Comparison of ENCODE assay signal across 18 cellular contexts in genomic region chr16:56980792-56981724, GRCh38. TPM values are rescaled to one million over a fixed set of nuclear protein-coding genes. Genes with fewer than 3 reads are reported as not detected.
DNase-seq lines count a peak whose midpoint lies in the region; ATAC-seq and TF ChIP-seq lines count a peak whose summit lies in the region.
"Had no signal": no experiment of that assay in that cellular context is flagged by ENCODE, and none has a peak within 500 bp of the region (broad histone marks: within the 10 kb centered on the region; RNA-seq: fewer than 3 reads in every experiment).

No MANE protein-coding gene starts in this region.

- H3K4me3 Mint-ChIP-seq in GM23338 (no peak overlapping the region), neural progenitor cell (no peak overlapping the region)
- H3K4me3 Mint-ChIP-seq: H9 had no signal

- 78% methylated on average over 16 of the region's 16 CpGs for WGBS in right cardiac atrium

- H3K9ac ChIP-seq in neural progenitor cell = no peak overlapping the region

- 0 out of 4 replicates have a peak, but pooled peaks of 1 of the 2 experiments have one; percentile 13 for TF ChIP-seq CTCF in GM23338 (conservative IDR thresholded peaks at IDR 0.05; ENCODE audit: low read depth in 2 of 2)
- no peak for TF ChIP-seq CTCF in neural progenitor cell (IDR thresholded peaks at IDR 0.05)
- no peak for TF ChIP-seq CTCF in WERI-Rb-1 (IDR thresholded peaks at IDR 0.05; ENCODE audit: low read depth, low read length)

- H3K4me1 ChIP-seq in GM23338 (ENCODE audit: insufficient read depth) (no peaks in the 10 kb centered on the region), neural progenitor cell (peaks cover 12% of the 10 kb centered on the region), right cardiac atrium (ENCODE audit: control insufficient read depth, insufficient read depth, low read length) (no peaks in the 10 kb centered on the region)

- no peaks in the 10 kb centered on the region for H3K27me3 ChIP-seq in GM23338 (ENCODE audit: insufficient read depth)
- H3K27me3 ChIP-seq in neural progenitor cell = no peaks in the 10 kb centered on the region
- H3K27me3 ChIP-seq in right cardiac atrium (ENCODE audit: control insufficient read depth, insufficient read depth) = no peaks in the 10 kb centered on the region
- no peaks in the 10 kb centered on the region for H3K27me3 ChIP-seq in WERI-Rb-1 (ENCODE audit: insufficient read depth, low read depth, severe bottlenecking)

- H3K79me2 ChIP-seq in GM23338 (replicated peaks; ENCODE audit: insufficient read depth) (no peaks in the 10 kb centered on the region), neural progenitor cell (ENCODE audit: low read depth) (no peaks in the 10 kb centered on the region)

- H3K36me3 ChIP-seq in GM23338 (ENCODE audit: insufficient read depth) (no peaks in the 10 kb centered on the region), neural progenitor cell (no peaks in the 10 kb centered on the region), WERI-Rb-1 (no peaks in the 10 kb centered on the region)

- H3K9me3 Mint-ChIP-seq in GM23338 = no peaks in the 10 kb centered on the region; the same call in 2 of the 3 replicates
- peaks cover 2% of the 10 kb centered on the region for H3K9me3 Mint-ChIP-seq in neural progenitor cell
- H3K9me3 Mint-ChIP-seq: H9 had no signal

- 0 out of 2 replicates have a peak overlapping the region, but pooled peaks have one; percentile 11 for H3K27ac Mint-ChIP-seq in GM23338
- H3K27ac Mint-ChIP-seq in neural progenitor cell = no peak overlapping the region
- H3K27ac Mint-ChIP-seq: H9 had no signal

- H3K9me3 ChIP-seq in neural progenitor cell (ENCODE audit: low read depth) (no peaks in the 10 kb centered on the region), right cardiac atrium (ENCODE audit: control insufficient read depth, low read length) (no peaks in the 10 kb centered on the region), WERI-Rb-1 (ENCODE audit: severe bottlenecking) (no peaks in the 10 kb centered on the region)

- DNase-seq in NCI-H2171 treated with DMSO at 0.1 percent for 48 hours (lab: John Stamatoyannopoulos, UW) (peak; percentile 10), NCI-H2171 (lab: John Stamatoyannopoulos, UW) (no peak), GM23338 (ENCODE audit: low spot score) (no peak), OCI-M1 (lab: John Stamatoyannopoulos, UW) (peak; percentile 67), neural progenitor cell (ENCODE audit: low spot score) (peak; percentile 22), right cardiac atrium (no peak), germinal center (ENCODE audit: low spot score) (no peak), WERI-Rb-1 (no peak)
- DNase-seq: 8988T; activated CD8-positive, alpha-beta memory T cell treated with anti-CD3 and anti-CD28 coated beads for 24 hours; anterior cingulate cortex; DMS79; H9; NCI-H526 treated with DMSO at 0.1 percent for 48 hours; stimulated activated naive CD4-positive, alpha-beta T cell treated with Interleukin-2 at 50 U/mL for 16 hours had no signal

- ATAC-seq in GM23338 (peak; percentile 33; the same call in 2 of the 3 replicates), right cardiac atrium (no peak)
- ATAC-seq: SK-N-SH treated with all-trans-retinoic acid at 6 μM for 48 hours had no signal

- H3K4me2 ChIP-seq in GM23338 (no peak overlapping the region), neural progenitor cell (peak overlapping the region; percentile 45)

- no peaks in the 10 kb centered on the region for H3K9me2 ChIP-seq in GM23338 (ENCODE audit: insufficient read depth)

- no peaks in the 10 kb centered on the region for H4K20me1 ChIP-seq in GM23338 (replicated peaks; ENCODE audit: insufficient read depth)
- no peaks in the 10 kb centered on the region for H4K20me1 ChIP-seq in neural progenitor cell (ENCODE audit: low read depth)

- H3F3A ChIP-seq in GM23338 (replicated peaks; ENCODE audit: low read depth) (no peaks in the 10 kb centered on the region), neural progenitor cell (ENCODE audit: low read depth) (peaks cover 14% of the 10 kb centered on the region)

- no peak overlapping the region for H3K27ac ChIP-seq in GM23338 (ENCODE audit: low read depth)
- H3K27ac ChIP-seq in neural progenitor cell = peak overlapping the region; percentile 60
- H3K27ac ChIP-seq in right cardiac atrium (ENCODE audit: low read length) = no peak overlapping the region
- no peak overlapping the region for H3K27ac ChIP-seq in WERI-Rb-1
- H3K27ac ChIP-seq: HL-60 had no signal

- H3K4me3 ChIP-seq in GM23338 (no peak overlapping the region), neural progenitor cell (no peak overlapping the region), right cardiac atrium (ENCODE audit: low read length) (no peak overlapping the region), WERI-Rb-1 (ENCODE audit: low read depth, low read length) (no peak overlapping the region)

- intact Hi-C loops in right cardiac atrium (cut with DNase I) = no loop called here

- no peaks in the 10 kb centered on the region for H3K36me3 Mint-ChIP-seq in GM23338 (ENCODE audit: low read depth)
- no peaks in the 10 kb centered on the region for H3K36me3 Mint-ChIP-seq in neural progenitor cell

- peaks cover 6% of the 10 kb centered on the region for H3K27me3 Mint-ChIP-seq in GM23338 (ENCODE audit: insufficient read depth, low read depth, poor library complexity)
- H3K27me3 Mint-ChIP-seq in neural progenitor cell (ENCODE audit: insufficient read depth, low read depth) = peaks cover 16% of the 10 kb centered on the region

- H3K4me1 Mint-ChIP-seq in GM23338 = peaks cover 9% of the 10 kb centered on the region
- peaks cover 7% of the 10 kb centered on the region for H3K4me1 Mint-ChIP-seq in neural progenitor cell

- H2AFZ ChIP-seq in GM23338 (peak overlapping the region; percentile 63; the same call in 1 of the 2 replicates), neural progenitor cell (replicated peaks) (peak overlapping the region; percentile 85)

TF ChIP-seq in GM23338, 12 proteins besides CTCF, POLR2A, EP300 and RAD21:
- no peak for TF ChIP-seq EZH2phosphoT487 (IDR thresholded peaks at IDR 0.05; ENCODE audit: unreplicated experiment)

RNA-seq across cellular contexts. Expression of gene NLRC5, which starts 8.3 kb away (rescaled TPM):
- 3.9 and 8.1 TPM in 2 replicates for total RNA-seq in GM23338 (2014; rRNA removed; shearing (Covaris generic))
- 1.4 and 2.3 TPM in 2 replicates for polyA plus RNA-seq in GM23338 (2016; fragmentation: Nextera tagmentation; extraction: Ambion mirVana)
- not detected in 2 replicates for total RNA-seq in neural progenitor cell (ENCODE audit: low replicate concordance)
- 10 to 100 TPM in 2 of 4 donors, 1 to 10 TPM in 2; 7.9 to 25.0 (median 13.1) TPM for total RNA-seq in right cardiac atrium
- polyA plus RNA-seq in right cardiac atrium = 8.2 TPM

RNA-seq across cellular contexts. Expression of gene CETP, which starts 19.3 kb away (rescaled TPM):
- not detected in 2 replicates for total RNA-seq in GM23338 (2014; rRNA removed; shearing (Covaris generic))
- polyA plus RNA-seq in GM23338 (2016; fragmentation: Nextera tagmentation; extraction: Ambion mirVana) (0.12 TPM in 1 of 2 replicates, not detected in the other), right cardiac atrium (0.34 TPM)
- total RNA-seq in neural progenitor cell (ENCODE audit: low replicate concordance) (0.28 TPM in 1 of 2 replicates, not detected in the other), right cardiac atrium (under 1 TPM in 2 of 4 donors, not detected in 2; 0.46 to 0.59 TPM)
- total RNA-seq: H9, osteocyte had no signal

RNA-seq across cellular contexts. Expression of gene HERPUD1, which starts 49.1 kb away (rescaled TPM):
- 42.7 and 44.1 TPM in 2 replicates for total RNA-seq in GM23338 (2014; rRNA removed; shearing (Covaris generic))
- polyA plus RNA-seq in GM23338 (2016; fragmentation: Nextera tagmentation; extraction: Ambion mirVana) = 33.6 and 41.1 TPM in 2 replicates
- 16.1 and 18.1 TPM in 2 replicates for total RNA-seq in neural progenitor cell (ENCODE audit: low replicate concordance)
- total RNA-seq in right cardiac atrium = 100 to 1,000 TPM in 3 of 4 donors, 10 to 100 TPM in 1; 98.6 to 126 (median 118) TPM
- polyA plus RNA-seq in right cardiac atrium = 94.6 TPM

Comparison
In these comparisons a context has a peak if more than half of its experiments do, and no peak if none do; other contexts are left out.
1. DNase-seq: peak in NCI-H2171 treated with DMSO at 0.1 percent for 48 hours (single experiment), OCI-M1 (single experiment) and neural progenitor cell (single experiment); none in NCI-H2171 (single experiment), GM23338 (single experiment), right cardiac atrium (0 of 3), germinal center (single experiment) and WERI-Rb-1 (single experiment).